ENCODE assay signal across 8 cellular contexts in genomic region chr2:32009479-32010256, GRCh38. TPM values are rescaled to one million over a fixed set of nuclear protein-coding genes. Genes with fewer than 3 reads are reported as not detected.
A peak's percentile ranks its signal among the peaks of the same experiment; 100 is the strongest.
DNase-seq lines count a peak whose midpoint lies in the region; ATAC-seq and TF ChIP-seq lines count a peak whose summit lies in the region.

No MANE protein-coding gene starts in this region.

- peak overlapping the region; percentile 81 for H3K4me3 ChIP-seq in AG04449 (ENCODE audit: low read depth, low read length)
- H3K4me3 ChIP-seq in SK-N-MC: peak overlapping the region; percentile 98
- H3K4me3 ChIP-seq in heart right ventricle: peak overlapping the region; percentile 67 to 97 (median 87)

- peak overlapping the region; percentile 98 for H3K4me3 Mint-ChIP-seq in activated naive CD8-positive, alpha-beta T cell treated with anti-CD3 and anti-CD28 coated beads, Interleukin-2, amount 10 ng/mL, durations not matched to agents 7 days and 5 days

- intact Hi-C loops in heart right ventricle (cut with DNase I) (loop anchor here in 5 of 10 donors (2.0 to 10.0 kb wide), 5 partner anchors 29 to 155 kb away; partner anchors contain the start of genes SPAST (in 5 of the 5), DPY30 (in 1 of the 5) and SLC30A6 (in 1 of the 5)), posterior vena cava (cut with DNase I) (no loop called here)

- DNase-seq in AG04449 (ENCODE audit: low read depth, low spot score): no peak
- DNase-seq in SK-N-MC (ENCODE audit: low read depth, low spot score): no peak
- peak; percentile 67 for DNase-seq in activated naive CD8-positive, alpha-beta T cell treated with anti-CD3 and anti-CD28 coated beads, Interleukin-2, amount 10 ng/mL, durations not matched to agents 7 days and 5 days
- peak; percentile 32 to 46 for DNase-seq in heart right ventricle
- DNase-seq in posterior vena cava (ENCODE audit: low spot score): peak; percentile 85
- no peak for DNase-seq in cerebellar nuclear complex (lab: John Stamatoyannopoulos, UW)

- H3K36me3 ChIP-seq in SK-N-MC (ENCODE audit: insufficient read depth, low read length) (no peaks in the 10 kb centered on the region; the same call in 1 of the 2 replicates), heart right ventricle (peaks cover 0 to 11% (median 0%) of the 10 kb centered on the region in 9 donors)

- POLR2A ChIA-PET in AG04449 (lab: Yijun Ruan, JAX): interaction anchor here (0.8 to 1.5 kb wide), 2 partner anchors 16 to 30 kb away, joined by 3 read pairs; partner anchors contain the start of gene DPY30
- POLR2A ChIA-PET in activated naive CD8-positive, alpha-beta T cell treated with anti-CD3 and anti-CD28 coated beads, Interleukin-2, amount 10 ng/mL, durations not matched to agents 7 days and 5 days (lab: Charles Lee): interaction anchor here (1.8 to 2.2 kb wide), 3 partner anchors 30 to 198 kb away, joined by 4 to 19 read pairs (median 9); partner anchors contain the start of genes DPY30 and SPAST

- no peaks in the 10 kb centered on the region for H3K9me3 Mint-ChIP-seq in activated naive CD8-positive, alpha-beta T cell treated with anti-CD3 and anti-CD28 coated beads, Interleukin-2, amount 10 ng/mL, durations not matched to agents 7 days and 5 days

- H3K4me1 ChIP-seq in heart right ventricle: peaks cover 0 to 52% (median 28%) of the 10 kb centered on the region in 9 donors

- peaks cover 39% of the 10 kb centered on the region for H3K4me1 Mint-ChIP-seq in activated naive CD8-positive, alpha-beta T cell treated with anti-CD3 and anti-CD28 coated beads, Interleukin-2, amount 10 ng/mL, durations not matched to agents 7 days and 5 days

- WGBS in heart right ventricle, 2 donors: 0 to 1% methylated on average over 42 to 79 of the region's 92 CpGs

- H3K27ac ChIP-seq in SK-N-MC (no peak overlapping the region), heart right ventricle (peak overlapping the region; percentile 49 to 98 (median 96))

- H3K9ac ChIP-seq in SK-N-MC (ENCODE audit: insufficient read length): peak overlapping the region; percentile 83

- peak; percentile 28 for ATAC-seq in GM18867 (IDR thresholded peaks at IDR 0.05; ENCODE audit: unreplicated experiment)
- ATAC-seq in HG03064 (IDR thresholded peaks at IDR 0.05; ENCODE audit: low read depth, unreplicated experiment): peak; percentile 15
- ATAC-seq in activated naive CD8-positive, alpha-beta T cell treated with anti-CD3 and anti-CD28 coated beads, Interleukin-2, amount 10 ng/mL, durations not matched to agents 7 days and 5 days (ENCODE audit: low read depth): peak; percentile 11
- peak in 2 of 8 donors; percentile 3 to 12 for ATAC-seq in heart right ventricle

- H3K27me3 ChIP-seq in heart right ventricle: no peaks in the 10 kb centered on the region

- H3K9me3 ChIP-seq in SK-N-MC (ENCODE audit: low read depth, low read length) (no peaks in the 10 kb centered on the region), heart right ventricle (no peaks in the 10 kb centered on the region)

- peaks cover 20% of the 10 kb centered on the region for H3K36me3 Mint-ChIP-seq in activated naive CD8-positive, alpha-beta T cell treated with anti-CD3 and anti-CD28 coated beads, Interleukin-2, amount 10 ng/mL, durations not matched to agents 7 days and 5 days

- H3K27ac Mint-ChIP-seq in activated naive CD8-positive, alpha-beta T cell treated with anti-CD3 and anti-CD28 coated beads, Interleukin-2, amount 10 ng/mL, durations not matched to agents 7 days and 5 days: peak overlapping the region; percentile 94

- CTCF ChIA-PET in AG04449 (lab: Yijun Ruan, JAX): interaction anchor here (1.0 kb wide), 1 partner anchor 11 kb away, joined by 3 read pairs; no protein-coding TSS in a partner anchor

- TF ChIP-seq CTCF in AG04449 (IDR thresholded peaks at IDR 0.05; ENCODE audit: insufficient read depth, low read length, missing control alignments) (no peak), heart right ventricle (IDR thresholded peaks at IDR 0.05) (peak in 1 of 9 donors; percentile 13)

- H3K27me3 Mint-ChIP-seq in activated naive CD8-positive, alpha-beta T cell treated with anti-CD3 and anti-CD28 coated beads, Interleukin-2, amount 10 ng/mL, durations not matched to agents 7 days and 5 days: no peaks in the 10 kb centered on the region

RNA-seq across cellular contexts. Expression of gene MEMO1, which starts 1.1 kb away (rescaled TPM):
- total RNA-seq in activated naive CD8-positive, alpha-beta T cell treated with anti-CD3 and anti-CD28 coated beads, Interleukin-2, amount 10 ng/mL, durations not matched to agents 7 days and 5 days: 10 to 100 TPM; 43.5 to 43.8 TPM
- 10 to 100 TPM; 43.6 to 67.3 (median 54.1) TPM for total RNA-seq in heart right ventricle
- 10 to 100 TPM; 47.7 to 73.9 TPM for polyA plus RNA-seq in heart right ventricle
- 10 to 100 TPM; 33.5 to 44.7 TPM for total RNA-seq in posterior vena cava

RNA-seq across cellular contexts. Expression of gene DPY30, which starts 29.9 kb away (rescaled TPM):
- total RNA-seq in activated naive CD8-positive, alpha-beta T cell treated with anti-CD3 and anti-CD28 coated beads, Interleukin-2, amount 10 ng/mL, durations not matched to agents 7 days and 5 days: 10 to 100 TPM; 57.8 to 66.7 TPM
- 10 to 100 TPM; 35.1 to 47.7 (median 42.9) TPM for total RNA-seq in heart right ventricle
- polyA plus RNA-seq in heart right ventricle: 10 to 100 TPM; 53.5 to 57.8 TPM
- total RNA-seq in posterior vena cava: 10 to 100 TPM; 41.6 to 45.5 TPM

RNA-seq across cellular contexts. Expression of gene SPAST, which starts 53.7 kb away (rescaled TPM):
- total RNA-seq in activated naive CD8-positive, alpha-beta T cell treated with anti-CD3 and anti-CD28 coated beads, Interleukin-2, amount 10 ng/mL, durations not matched to agents 7 days and 5 days: 10 to 100 TPM; 18.8 to 19.2 TPM
- 10 to 100 TPM in 2 of 10 donors, 1 to 10 TPM in 8; 7.5 to 10.9 (median 9.2) TPM for total RNA-seq in heart right ventricle
- 1 to 10 TPM; 2.4 to 4.2 TPM for polyA plus RNA-seq in heart right ventricle
- 10 to 100 TPM; 11.1 to 12.6 TPM for total RNA-seq in posterior vena cava

Comparison
In these comparisons a context has a peak if more than half of its experiments do, and no peak if none do; other contexts are left out.
1. DNase-seq: peak in activated naive CD8-positive, alpha-beta T cell treated with anti-CD3 and anti-CD28 coated beads, Interleukin-2, amount 10 ng/mL, durations not matched to agents 7 days and 5 days (single experiment), heart right ventricle (2 of 2) and posterior vena cava (single experiment); none in AG04449 (single experiment), SK-N-MC (single experiment) and cerebellar nuclear complex (0 of 2).
2. Peak in every context shown above with its lines, with median percentiles within 50 percentile points of each other: H3K4me3 ChIP-seq.